ENCODE assay signal across 1 cellular context in genomic region chr19:57321746-57322145, GRCh38.
TF ChIP-seq lines count a peak whose summit lies in the region.

No MANE protein-coding gene starts in this region.

TF ChIP-seq in WTC11, 78 proteins besides CTCF, POLR2A, EP300 and RAD21 (continued from another document):
- TF ChIP-seq ATF6 (CRISPR knock-in tag; IDR thresholded peaks at IDR 0.05): no peak
- TF ChIP-seq MAX (CRISPR knock-in tag; IDR thresholded peaks at IDR 0.05): no peak
- no peak for TF ChIP-seq TEAD4 (CRISPR knock-in tag; IDR thresholded peaks at IDR 0.05)
- TF ChIP-seq PRRX2 (CRISPR knock-in tag; IDR thresholded peaks at IDR 0.05): no peak
- TF ChIP-seq ZNF671 (CRISPR knock-in tag; IDR thresholded peaks at IDR 0.05): no peak
